ENCODE assay signal across 7 cellular contexts in genomic region chr4:2382680-2383631, GRCh38. TPM values are rescaled to one million over a fixed set of nuclear protein-coding genes. Genes with fewer than 3 reads are reported as not detected.
"Had no signal": no experiment of that assay in that cellular context is flagged by ENCODE, and none has a peak within 500 bp of the region (broad histone marks: within the 10 kb centered on the region; RNA-seq: fewer than 3 reads in every experiment).

No MANE protein-coding gene starts in this region.

RNA-seq across cellular contexts. Expression of gene CFAP99, which starts 35.8 kb away (rescaled TPM):
- total RNA-seq: endodermal cell, endothelial cell of umbilical vein, hepatocyte, left cardiac atrium, left ventricle myocardium inferior, psoas muscle had no signal
- polyA plus RNA-seq: hepatocyte, neural cell had no signal
